ENCODE assay signal across 8 cellular contexts in the genomic region with DNA sequence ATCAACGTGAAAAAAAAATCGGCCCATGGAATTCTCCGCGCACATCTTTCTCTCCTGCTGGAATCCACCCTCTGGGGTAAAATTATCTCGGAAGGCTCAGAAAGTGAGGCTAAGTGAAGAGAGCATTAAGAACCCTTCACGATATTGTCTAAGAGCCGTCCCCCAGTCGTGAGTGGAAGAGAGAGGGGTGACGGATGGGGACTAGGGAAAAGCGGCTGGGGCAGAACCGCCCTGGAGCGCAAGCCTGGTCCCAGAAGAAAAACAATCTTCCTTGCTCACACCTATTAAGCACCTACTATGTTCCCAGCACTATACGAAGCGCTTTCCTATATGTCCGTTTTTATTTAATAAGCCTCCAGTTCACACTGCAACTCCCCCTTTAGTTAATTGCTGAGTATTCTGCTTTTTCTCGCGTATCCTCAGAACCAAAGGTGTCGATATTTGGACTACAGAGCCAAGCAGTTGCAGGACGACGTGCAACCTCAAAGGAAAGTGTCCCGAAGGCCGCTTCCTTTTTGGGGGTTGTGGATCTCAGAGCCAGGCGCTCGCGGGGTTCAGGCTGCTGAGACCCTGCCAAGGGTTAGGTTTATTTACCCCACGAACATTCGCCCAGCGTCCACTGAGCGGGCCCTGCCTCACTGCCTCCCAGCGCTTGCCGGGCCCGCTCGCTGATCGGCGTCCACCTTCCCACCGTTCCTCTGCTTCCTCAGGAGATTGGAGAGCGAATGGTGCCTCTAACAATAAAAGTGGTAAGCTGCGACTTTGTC. TPM values are rescaled to one million over a fixed set of nuclear protein-coding genes. Genes with fewer than 3 reads are reported as not detected.
DNase-seq lines count a peak whose midpoint lies in the region; ATAC-seq and TF ChIP-seq lines count a peak whose summit lies in the region.

No MANE protein-coding gene starts in this region.

- H3K9ac ChIP-seq in neuronal stem cell (ENCODE audit: low read depth, low read length, poor library complexity) = no peak overlapping the region

- H3K4me1 Mint-ChIP-seq in CD8-positive, alpha-beta T cell (ENCODE audit: low read depth) = peaks cover 16% of the 10 kb centered on the region

- no peak overlapping the region for H3K14ac ChIP-seq in neuronal stem cell (ENCODE audit: low read length)

- no peak overlapping the region for H2BK15ac ChIP-seq in neuronal stem cell (ENCODE audit: low read length)

- peak overlapping the region; percentile 78 for H3K4me3 Mint-ChIP-seq in CD8-positive, alpha-beta T cell

- POLR2A ChIA-PET in CD8-positive, alpha-beta T cell (lab: Charles Lee) = no interaction called here

- H2AK5ac ChIP-seq in neuronal stem cell (ENCODE audit: low read depth, low read length) = no peak overlapping the region

- H2AFZ ChIP-seq in neuronal stem cell (ENCODE audit: low read length) = peak overlapping the region; percentile 87

- peak; percentile 46 for ATAC-seq in CD8-positive, alpha-beta T cell
- ATAC-seq in GM21619 (IDR thresholded peaks at IDR 0.05; ENCODE audit: unreplicated experiment) = no peak

- no peak for TF ChIP-seq POLR2A in erythroblast (IDR thresholded peaks at IDR 0.05; ENCODE audit: low read length)

- H3K4me3 ChIP-seq in CD8-positive, alpha-beta T cell (ENCODE audit: low read depth, low read length) = peak overlapping the region; percentile 59
- H3K4me3 ChIP-seq in SJCRH30 = peak overlapping the region; percentile 63
- H3K4me3 ChIP-seq in neuronal stem cell (ENCODE audit: low read length in 2 of 2) = peak overlapping the region; percentile 38 to 75

- DNase-seq in CD8-positive, alpha-beta T cell = peak in 1 of 7 experiments; percentile 11
- DNase-seq in SJCRH30 = peak; percentile 7 to 19
- DNase-seq in erythroblast (lab: John Stamatoyannopoulos, UW) = peak; percentile 37 to 40
- DNase-seq in neuronal stem cell (ENCODE audit: low spot score) = no peak
- no peak for DNase-seq in NCI-H128 (lab: John Stamatoyannopoulos, UW; ENCODE audit: unreplicated experiment)
- no peak for DNase-seq in NOMO-1 treated with DMSO at 0.1 percent for 48 hours (lab: John Stamatoyannopoulos, UW; ENCODE audit: unreplicated experiment)
- DNase-seq in AG08396 (ENCODE audit: low spot score) = no peak

- H2BK12ac ChIP-seq in neuronal stem cell (ENCODE audit: low read length) = no peak overlapping the region

- H2BK5ac ChIP-seq in neuronal stem cell (ENCODE audit: low read length) = no peak overlapping the region

- no peak overlapping the region for H3K4ac ChIP-seq in neuronal stem cell (ENCODE audit: low read length)

- no peak for TF ChIP-seq CTCF in CD8-positive, alpha-beta T cell (IDR thresholded peaks at IDR 0.05)

- H3K36me3 ChIP-seq in CD8-positive, alpha-beta T cell (ENCODE audit: insufficient read depth, low read length) = no peaks in the 10 kb centered on the region
- H3K36me3 ChIP-seq in SJCRH30 (no peaks in the 10 kb centered on the region), neuronal stem cell (replicated peaks in 1 of 2; ENCODE audit: control insufficient read depth in 2 of 2, insufficient read depth in 2 of 2, low read length in 2 of 2) (no peaks in the 10 kb centered on the region)

- no CpG with 5 or more reads among the region's 38 CpGs for WGBS in neuronal stem cell (ENCODE audit: extremely low coverage in 2 of 2, insufficient read length in 2 of 2, insufficient replicate concordance in 1 of 2), 2 donors

- H3K4me1 ChIP-seq in CD8-positive, alpha-beta T cell (ENCODE audit: insufficient read depth, low read length) = peaks cover 20% of the 10 kb centered on the region
- peaks cover 10% of the 10 kb centered on the region for H3K4me1 ChIP-seq in SJCRH30
- peaks cover 0 to 2% of the 10 kb centered on the region in 2 donors for H3K4me1 ChIP-seq in neuronal stem cell (ENCODE audit: control insufficient read depth in 2 of 2, insufficient read depth in 1 of 2, low read depth in 1 of 2, low read length in 2 of 2)

- H3K18ac ChIP-seq in neuronal stem cell (ENCODE audit: low read length) = peak overlapping the region; percentile 22

- intact Hi-C loops in CD8-positive, alpha-beta T cell (cut with DNase I, micrococcal nuclease) = no loop called here

- H3K36me3 Mint-ChIP-seq in CD8-positive, alpha-beta T cell = no peaks in the 10 kb centered on the region

- no peaks in the 10 kb centered on the region for H3K9me3 Mint-ChIP-seq in CD8-positive, alpha-beta T cell

- no peaks in the 10 kb centered on the region for H3K9me3 ChIP-seq in CD8-positive, alpha-beta T cell (ENCODE audit: low read length)
- H3K9me3 ChIP-seq in SJCRH30 (replicated peaks) = no peaks in the 10 kb centered on the region
- no peaks in the 10 kb centered on the region for H3K9me3 ChIP-seq in neuronal stem cell (replicated peaks in 1 of 2; ENCODE audit: control insufficient read depth in 2 of 2, insufficient read depth in 1 of 2, low read depth in 1 of 2, low read length in 2 of 2)

- peaks cover 19% of the 10 kb centered on the region for H3K27me3 ChIP-seq in CD8-positive, alpha-beta T cell (ENCODE audit: insufficient read depth, low read length)
- H3K27me3 ChIP-seq in SJCRH30 (no peaks in the 10 kb centered on the region), neuronal stem cell (ENCODE audit: control insufficient read depth in 3 of 3, insufficient read depth in 3 of 3, low read depth in 1 of 3, low read length in 3 of 3) (peaks cover 2 to 18% (median 17%) of the 10 kb centered on the region in 3 experiments)

- CTCF ChIA-PET in CD8-positive, alpha-beta T cell (lab: Charles Lee) = no interaction called here

- no peak overlapping the region for H4K8ac ChIP-seq in neuronal stem cell (ENCODE audit: low read depth, low read length)

- no peak overlapping the region for H4K91ac ChIP-seq in neuronal stem cell (ENCODE audit: low read depth, low read length, poor library complexity)

- H3K27ac Mint-ChIP-seq in CD8-positive, alpha-beta T cell = no peak overlapping the region

- no peaks in the 10 kb centered on the region for H3K79me1 ChIP-seq in neuronal stem cell (ENCODE audit: low read depth, low read length)

- H3K23ac ChIP-seq in neuronal stem cell (ENCODE audit: low read depth, low read length, poor library complexity) = peak overlapping the region; percentile 14

- peak overlapping the region; percentile 97 for H3K4me2 ChIP-seq in neuronal stem cell (ENCODE audit: insufficient read depth, low read length, poor library complexity, severe bottlenecking)

- no peak overlapping the region for H3K27ac ChIP-seq in CD8-positive, alpha-beta T cell (ENCODE audit: low read depth, low read length)
- peak overlapping the region; percentile 19; the same call in 1 of the 2 replicates for H3K27ac ChIP-seq in SJCRH30
- H3K27ac ChIP-seq in neuronal stem cell (replicated peaks; ENCODE audit: low read length) = no peak overlapping the region

- H3K27me3 Mint-ChIP-seq in CD8-positive, alpha-beta T cell (ENCODE audit: low read depth) = peaks cover 37% of the 10 kb centered on the region

- no peak overlapping the region for H2BK120ac ChIP-seq in neuronal stem cell (ENCODE audit: low read depth, low read length)

RNA-seq across cellular contexts. Expression of a gene that starts 0.9 kb away (rescaled TPM):
- total RNA-seq in CD8-positive, alpha-beta T cell = not detected
- total RNA-seq in SJCRH30 (2014; rRNA removed; shearing (Covaris generic)) = 22.3 and 27.2 TPM in 2 replicates
- polyA plus RNA-seq in neuronal stem cell (2013, experiment 1 of 2) = 1.4 TPM
- polyA plus RNA-seq in neuronal stem cell (2013, experiment 2 of 2) = 1.3 TPM

RNA-seq across cellular contexts. Expression of a gene that starts 22.2 kb away (rescaled TPM):
- 10 to 100 TPM; 55.8 to 59.0 TPM for total RNA-seq in CD8-positive, alpha-beta T cell
- 80.3 and 82.0 TPM in 2 replicates for total RNA-seq in SJCRH30 (2014; rRNA removed; shearing (Covaris generic))
- 23.3 TPM for polyA plus RNA-seq in neuronal stem cell (2013, experiment 1 of 2)
- polyA plus RNA-seq in neuronal stem cell (2013, experiment 2 of 2) = 24.1 TPM

RNA-seq across cellular contexts. Expression of a gene that starts 23.1 kb away (rescaled TPM):
- total RNA-seq in CD8-positive, alpha-beta T cell = 10 to 100 TPM; 25.5 to 26.5 TPM
- 40.0 and 44.1 TPM in 2 replicates for total RNA-seq in SJCRH30 (2014; rRNA removed; shearing (Covaris generic))
- 135 TPM for polyA plus RNA-seq in neuronal stem cell (2013, experiment 1 of 2)
- polyA plus RNA-seq in neuronal stem cell (2013, experiment 2 of 2) = 139 TPM

Comparison
In these comparisons a context has a peak if more than half of its experiments do, and no peak if none do; other contexts are left out.
1. DNase-seq: peak in SJCRH30 (2 of 2) and erythroblast (2 of 2); none in neuronal stem cell (single experiment), NCI-H128 (single experiment), NOMO-1 treated with DMSO at 0.1 percent for 48 hours (single experiment) and AG08396 (single experiment).
2. RNA of a gene that starts 0.9 kb away (total RNA-seq): 22.3 to 27.2 TPM in SJCRH30; not detected in CD8-positive, alpha-beta T cell; every median in the first group is over 10 times any median in the second.
3. Peak in every context shown above with its lines, with median percentiles within 50 percentile points of each other: H3K4me3 ChIP-seq.